Comparison of ENCODE assay signal across 8 cellular contexts in genomic region chr7:30594540-30595460, GRCh38. TPM values are rescaled to one million over a fixed set of nuclear protein-coding genes. Genes with fewer than 3 reads are reported as not detected.
DNase-seq lines count a peak whose midpoint lies in the region; ATAC-seq and TF ChIP-seq lines count a peak whose summit lies in the region.

Gene GARS1, plus strand, starts transcription at chr7:30594878. Its CDS starts 44 bp downstream, at chr7:30594922.

- no peaks in the 10 kb centered on the region for H3K9me3 Mint-ChIP-seq in activated naive CD8-positive, alpha-beta T cell (ENCODE audit: low read depth)

- H3K27ac ChIP-seq in osteoblast (ENCODE audit: low read depth, low read length) (peak within 1 kb of the TSS; percentile 99), testis (peak within 1 kb of the TSS; percentile 82 to 95)

- H3K4me3 Mint-ChIP-seq in activated naive CD8-positive, alpha-beta T cell = peak within 1 kb of the TSS; percentile 100

- TF ChIP-seq POLR2A in GM10847 (IDR thresholded peaks at IDR 0.05; ENCODE audit: extremely low read depth, insufficient read length) (peak; percentile 93), testis (IDR thresholded peaks at IDR 0.05) (no peak)

- H3K9me3 ChIP-seq in osteoblast (ENCODE audit: low read depth, low read length) (no peaks in the 10 kb centered on the region), testis (no peaks in the 10 kb centered on the region)

- H3K27ac Mint-ChIP-seq in activated naive CD8-positive, alpha-beta T cell = peak within 1 kb of the TSS; percentile 99

- H3K4me1 ChIP-seq in osteoblast (ENCODE audit: insufficient read depth, low read length) = peaks cover 26% of the 10 kb centered on the region
- H3K4me1 ChIP-seq in testis = peaks cover 18% of the 10 kb centered on the region

- peak within 1 kb of the TSS; percentile 98 for H3K4me2 ChIP-seq in osteoblast (ENCODE audit: insufficient read depth, low read length)

- no peaks in the 10 kb centered on the region for H3K27me3 ChIP-seq in osteoblast (ENCODE audit: insufficient read depth, low read length)
- no peaks in the 10 kb centered on the region for H3K27me3 ChIP-seq in testis

- peaks cover 72% of the 10 kb centered on the region for H3K4me1 Mint-ChIP-seq in activated naive CD8-positive, alpha-beta T cell (ENCODE audit: low read depth)

- H3K79me2 ChIP-seq in osteoblast (ENCODE audit: insufficient read depth, low read length) = peaks cover 93% of the 10 kb centered on the region

- H3K36me3 Mint-ChIP-seq in activated naive CD8-positive, alpha-beta T cell = peaks cover 13% of the 10 kb centered on the region

- 0% methylated on average over 77 to 83 of the region's 86 CpGs for WGBS in testis, 2 donors

- H3K27me3 Mint-ChIP-seq in activated naive CD8-positive, alpha-beta T cell = no peaks in the 10 kb centered on the region

- peaks cover 17% of the 10 kb centered on the region for H4K20me1 ChIP-seq in osteoblast (ENCODE audit: insufficient read depth, low read length)

- intact Hi-C loops in testis (cut with DNase I; ENCODE audit: low total_unique reads) = no loop called here

- TF ChIP-seq CTCF in osteoblast (IDR thresholded peaks at IDR 0.05; ENCODE audit: extremely low read depth, low read depth, low read length) (no peak), testis (IDR thresholded peaks at IDR 0.05) (peak in 1 of 3 experiments; percentile 23)

- H2AFZ ChIP-seq in osteoblast (ENCODE audit: low read length) = peak within 1 kb of the TSS; percentile 98

- H3K4me3 ChIP-seq in osteoblast (ENCODE audit: insufficient read depth, low read length) = peak within 1 kb of the TSS; percentile 96
- peak within 1 kb of the TSS; percentile 96 to 99 for H3K4me3 ChIP-seq in testis

- peak; percentile 93 for ATAC-seq in HG02623 (IDR thresholded peaks at IDR 0.05; ENCODE audit: unreplicated experiment)

- H3K36me3 ChIP-seq in osteoblast (ENCODE audit: insufficient read depth, low read length) = peaks cover 13% of the 10 kb centered on the region
- no peaks in the 10 kb centered on the region for H3K36me3 ChIP-seq in testis (ENCODE audit: low read depth, missing control alignments)

- DNase-seq in NCI-H1092 treated with DMSO at 0.1 percent for 48 hours (lab: John Stamatoyannopoulos, UW) = peak; percentile 86
- peak; percentile 84 for DNase-seq in SKM-1 treated with dmso at 0.1 percent for 144 hours (lab: John Stamatoyannopoulos, UW; ENCODE audit: unreplicated experiment)
- peak; percentile 89 for DNase-seq in glomerular visceral epithelial cell (ENCODE audit: extremely low spot score)
- peak; percentile 92 for DNase-seq in osteoblast (ENCODE audit: insufficient read length, low spot score, missing footprints)
- DNase-seq in testis = peak; percentile 93

RNA-seq across cellular contexts. Expression of gene GARS1, which starts in this region (rescaled TPM):
- total RNA-seq in osteoblast (417 and 526 TPM in 2 replicates), testis (100 to 1,000 TPM; 110 to 115 TPM)
- polyA plus RNA-seq in testis (ENCODE audit: insufficient read depth, low read depth, low replicate concordance) = 104 TPM

Comparison
In these comparisons a context has a peak if more than half of its experiments do, and no peak if none do; other contexts are left out.
1. Peak in every context shown above with its lines: DNase-seq, ATAC-seq, H3K4me3 ChIP-seq and H3K27ac ChIP-seq.